ENCODE assay signal across 14 cellular contexts in the genomic region with DNA sequence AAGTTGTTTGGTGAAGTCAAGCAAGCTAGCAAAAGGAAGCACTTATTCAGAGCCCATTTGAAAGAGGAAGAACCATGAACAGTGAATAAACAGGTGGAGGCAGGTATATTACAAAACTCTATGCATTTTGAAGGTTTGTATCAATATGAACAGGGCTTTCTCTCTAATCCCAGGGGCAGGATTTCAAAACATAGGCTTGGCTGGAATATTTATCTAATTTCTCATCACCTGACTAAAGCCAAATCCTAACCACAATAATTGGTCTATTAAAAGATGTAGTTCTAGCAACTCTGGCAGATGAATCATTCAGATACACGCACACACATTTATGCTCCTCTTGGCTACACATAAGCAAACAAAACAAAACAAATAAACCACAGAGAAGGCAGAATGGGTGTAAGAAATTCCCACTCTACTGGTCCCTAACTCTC.
DNase-seq lines count a peak whose midpoint lies in the region; ATAC-seq, FAIRE-seq and TF ChIP-seq lines count a peak whose summit lies in the region.
"Had no signal": no experiment of that assay in that cellular context is flagged by ENCODE, and none has a peak within 500 bp of the region (broad histone marks: within the 10 kb centered on the region; RNA-seq: fewer than 3 reads in every experiment).

No MANE protein-coding gene starts in this region.

- TF ChIP-seq EP300 in A549 (IDR thresholded peaks at IDR 0.05): no peak

- peak in 1 of 2 experiments; percentile 32 for DNase-seq in A549 (ENCODE audit: low read depth in 1 of 2, low spot score in 1 of 2)
- peak; percentile 68 for DNase-seq in HFF-Myc (ENCODE audit: extremely low read depth, low read depth)
- peak; percentile 96 for DNase-seq in SW480 (ENCODE audit: low spot score)
- peak; percentile 55 for DNase-seq in fibroblast of the conjunctiva (ENCODE audit: low read depth)
- no peak for DNase-seq in activated CD4-positive, alpha-beta T cell treated with anti-CD3 and anti-CD28 coated beads, Interleukin-2, amount 10 ng/mL, durations not matched to agents 7 days and 5 days
- DNase-seq in activated CD8-positive, alpha-beta T cell treated with anti-CD3 and anti-CD28 coated beads for 36 hours: no peak
- no peak for DNase-seq in Right ventricle myocardium superior
- DNase-seq in trophoblast cell: no peak
- DNase-seq: activated CD4-positive, alpha-beta T cell treated with anti-CD3 and anti-CD28 coated beads for 4 hours; activated naive CD8-positive, alpha-beta T cell treated with anti-CD3 and anti-CD28 coated beads, Interleukin-2, amount 10 ng/mL, durations not matched to agents 7 days and 5 days; gastrocnemius medialis; stimulated activated CD4-positive, alpha-beta T cell treated with anti-CD3 and anti-CD28 coated beads, Interleukin-12 subunit alpha, Interleukin-12 subunit beta, amount 100 ng/mL, for 4 hours had no signal

- no peak overlapping the region for H3K27ac Mint-ChIP-seq in activated CD4-positive, alpha-beta T cell treated with anti-CD3 and anti-CD28 coated beads, Interleukin-2, amount 10 ng/mL, durations not matched to agents 7 days and 5 days
- no peak overlapping the region for H3K27ac Mint-ChIP-seq in activated CD8-positive, alpha-beta T cell treated with anti-CD3 and anti-CD28 coated beads for 36 hours
- H3K27ac Mint-ChIP-seq: activated naive CD8-positive, alpha-beta T cell treated with anti-CD3 and anti-CD28 coated beads, Interleukin-2, amount 10 ng/mL, durations not matched to agents 7 days and 5 days; B cell; stimulated activated memory B cell treated with anti-CD40 and anti-IgM and Interleukin-4, amounts not matched to agents 10 μg/mL and 1 μg/mL and 100 μg/mL, for 72 hours had no signal

- no peak for TF ChIP-seq POLR2A in A549 (IDR thresholded peaks at IDR 0.05; ENCODE audit: low read length)

- no peaks in the 10 kb centered on the region for H3K79me1 ChIP-seq in trophoblast cell (ENCODE audit: low read length)

- peaks cover 6% of the 10 kb centered on the region for H3K4me1 ChIP-seq in A549
- no peaks in the 10 kb centered on the region for H3K4me1 ChIP-seq in trophoblast cell (ENCODE audit: control insufficient read depth in 1 of 2, insufficient read depth in 2 of 2, low read length in 2 of 2)
- H3K4me1 ChIP-seq: gastrocnemius medialis had no signal

- no peak overlapping the region for H3K4me3 ChIP-seq in A549
- no peak overlapping the region for H3K4me3 ChIP-seq in HFF-Myc (replicated peaks; ENCODE audit: low read depth, low read length)
- no peak overlapping the region for H3K4me3 ChIP-seq in trophoblast cell (ENCODE audit: low read depth, low read length)
- H3K4me3 ChIP-seq: gastrocnemius medialis had no signal

- H2BK120ac ChIP-seq in trophoblast cell (ENCODE audit: insufficient read depth, low read length, poor library complexity): no peak overlapping the region

- no peak overlapping the region for H3K4me3 Mint-ChIP-seq in activated CD4-positive, alpha-beta T cell treated with anti-CD3 and anti-CD28 coated beads, Interleukin-2, amount 10 ng/mL, durations not matched to agents 7 days and 5 days
- H3K4me3 Mint-ChIP-seq in activated CD8-positive, alpha-beta T cell treated with anti-CD3 and anti-CD28 coated beads for 36 hours: no peak overlapping the region
- H3K4me3 Mint-ChIP-seq: activated naive CD8-positive, alpha-beta T cell treated with anti-CD3 and anti-CD28 coated beads, Interleukin-2, amount 10 ng/mL, durations not matched to agents 7 days and 5 days; B cell; stimulated activated memory B cell treated with anti-CD40 and anti-IgM and Interleukin-4, amounts not matched to agents 10 μg/mL and 1 μg/mL and 100 μg/mL, for 72 hours had no signal

- H2BK12ac ChIP-seq in trophoblast cell (ENCODE audit: low read length): no peak overlapping the region

- H3K27ac ChIP-seq in A549: no peak overlapping the region
- H3K27ac ChIP-seq in trophoblast cell (ENCODE audit: low read depth, low read length): no peak overlapping the region
- H3K27ac ChIP-seq: gastrocnemius medialis had no signal

- ATAC-seq in A549: peak in 1 of 2 experiments; percentile 47; a peak in 1 of 6 replicates
- ATAC-seq in activated CD8-positive, alpha-beta T cell treated with anti-CD3 and anti-CD28 coated beads for 36 hours: no peak
- ATAC-seq in Right ventricle myocardium superior (ENCODE audit: poor library complexity): no peak
- ATAC-seq: gastrocnemius medialis; stimulated activated memory B cell treated with anti-CD40 and anti-IgM and Interleukin-4, amounts not matched to agents 10 μg/mL and 1 μg/mL and 100 μg/mL, for 72 hours had no signal

- POLR2A ChIA-PET in A549 (lab: Yijun Ruan, JAX): no interaction called here
- POLR2A ChIA-PET in activated CD4-positive, alpha-beta T cell treated with anti-CD3 and anti-CD28 coated beads, Interleukin-2, amount 10 ng/mL, durations not matched to agents 7 days and 5 days (lab: Charles Lee): no interaction called here
- POLR2A ChIA-PET in activated CD8-positive, alpha-beta T cell treated with anti-CD3 and anti-CD28 coated beads for 36 hours (lab: Charles Lee): no interaction called here

- TF ChIP-seq CTCF in A549 (IDR thresholded peaks at IDR 0.05): no peak
- no peak for TF ChIP-seq CTCF in HFF-Myc (IDR thresholded peaks at IDR 0.05; ENCODE audit: low read depth, low read length, missing control alignments)
- TF ChIP-seq CTCF in activated CD8-positive, alpha-beta T cell treated with anti-CD3 and anti-CD28 coated beads for 36 hours (IDR thresholded peaks at IDR 0.05): no peak

- no peak overlapping the region for H3K4ac ChIP-seq in trophoblast cell (ENCODE audit: low read depth, low read length)

- no peaks in the 10 kb centered on the region for H3K27me3 ChIP-seq in trophoblast cell (ENCODE audit: insufficient read depth, low read length)
- H3K27me3 ChIP-seq: gastrocnemius medialis had no signal

- H3K36me3 ChIP-seq in trophoblast cell (ENCODE audit: control insufficient read depth in 1 of 2, insufficient read depth in 2 of 2, low read length in 2 of 2): no peaks in the 10 kb centered on the region
- H3K36me3 ChIP-seq: gastrocnemius medialis had no signal

- H3K36me3 Mint-ChIP-seq in activated CD4-positive, alpha-beta T cell treated with anti-CD3 and anti-CD28 coated beads, Interleukin-2, amount 10 ng/mL, durations not matched to agents 7 days and 5 days (ENCODE audit: low read depth): no peaks in the 10 kb centered on the region
- H3K36me3 Mint-ChIP-seq in activated CD8-positive, alpha-beta T cell treated with anti-CD3 and anti-CD28 coated beads for 36 hours (ENCODE audit: low read depth): no peaks in the 10 kb centered on the region
- H3K36me3 Mint-ChIP-seq: activated naive CD8-positive, alpha-beta T cell treated with anti-CD3 and anti-CD28 coated beads, Interleukin-2, amount 10 ng/mL, durations not matched to agents 7 days and 5 days; stimulated activated memory B cell treated with anti-CD40 and anti-IgM and Interleukin-4, amounts not matched to agents 10 μg/mL and 1 μg/mL and 100 μg/mL, for 72 hours had no signal

- H3K9me3 ChIP-seq in A549: no peaks in the 10 kb centered on the region
- no peaks in the 10 kb centered on the region for H3K9me3 ChIP-seq in trophoblast cell (ENCODE audit: insufficient read depth, low read depth, low read length)
- H3K9me3 ChIP-seq: gastrocnemius medialis had no signal

- H3K18ac ChIP-seq in trophoblast cell (ENCODE audit: low read length): no peak overlapping the region

- TF ChIP-seq RAD21 in A549 (conservative IDR thresholded peaks at IDR 0.05 in 1 of 2, IDR thresholded peaks at IDR 0.05 in 1 of 2): no peak

- no peak overlapping the region for H2BK5ac ChIP-seq in trophoblast cell (ENCODE audit: low read depth, low read length, poor library complexity)

- CTCF ChIA-PET in A549 (lab: Yijun Ruan, JAX): interaction anchor here (2.0 kb wide), 1 partner anchor 33 kb away, joined by 6 read pairs; no protein-coding TSS in a partner anchor
- CTCF ChIA-PET in activated CD4-positive, alpha-beta T cell treated with anti-CD3 and anti-CD28 coated beads, Interleukin-2, amount 10 ng/mL, durations not matched to agents 7 days and 5 days (lab: Charles Lee): no interaction called here
- CTCF ChIA-PET in activated CD8-positive, alpha-beta T cell treated with anti-CD3 and anti-CD28 coated beads for 36 hours (lab: Charles Lee): no interaction called here

- no peak overlapping the region for H3K9ac ChIP-seq in trophoblast cell (ENCODE audit: low read length)

- no peaks in the 10 kb centered on the region for H3K4me1 Mint-ChIP-seq in activated CD4-positive, alpha-beta T cell treated with anti-CD3 and anti-CD28 coated beads, Interleukin-2, amount 10 ng/mL, durations not matched to agents 7 days and 5 days
- H3K4me1 Mint-ChIP-seq in activated CD8-positive, alpha-beta T cell treated with anti-CD3 and anti-CD28 coated beads for 36 hours (ENCODE audit: low read depth): no peaks in the 10 kb centered on the region
- H3K4me1 Mint-ChIP-seq: activated naive CD8-positive, alpha-beta T cell treated with anti-CD3 and anti-CD28 coated beads, Interleukin-2, amount 10 ng/mL, durations not matched to agents 7 days and 5 days; B cell; stimulated activated memory B cell treated with anti-CD40 and anti-IgM and Interleukin-4, amounts not matched to agents 10 μg/mL and 1 μg/mL and 100 μg/mL, for 72 hours had no signal

- no peak overlapping the region for H2AFZ ChIP-seq in trophoblast cell (ENCODE audit: insufficient read depth, low read length, poor library complexity)

- H3K9me3 Mint-ChIP-seq in activated CD4-positive, alpha-beta T cell treated with anti-CD3 and anti-CD28 coated beads, Interleukin-2, amount 10 ng/mL, durations not matched to agents 7 days and 5 days: no peaks in the 10 kb centered on the region
- H3K9me3 Mint-ChIP-seq in activated CD8-positive, alpha-beta T cell treated with anti-CD3 and anti-CD28 coated beads for 36 hours: no peaks in the 10 kb centered on the region
- H3K9me3 Mint-ChIP-seq: activated naive CD8-positive, alpha-beta T cell treated with anti-CD3 and anti-CD28 coated beads, Interleukin-2, amount 10 ng/mL, durations not matched to agents 7 days and 5 days; stimulated activated memory B cell treated with anti-CD40 and anti-IgM and Interleukin-4, amounts not matched to agents 10 μg/mL and 1 μg/mL and 100 μg/mL, for 72 hours had no signal

- H3K4me2 ChIP-seq in A549: peak overlapping the region; percentile 11; the same call in 2 of the 3 replicates
- no peak overlapping the region for H3K4me2 ChIP-seq in trophoblast cell (ENCODE audit: low read length)

- WGBS in A549 (ENCODE audit: missing lambda C conversion rate): 0% methylated on average over 1 of the region's 1 CpG
- WGBS in trophoblast cell (ENCODE audit: extremely low coverage, insufficient coverage, insufficient read length): no CpG with 5 or more reads among the region's 1 CpG

- no peak overlapping the region for H2AK5ac ChIP-seq in trophoblast cell (ENCODE audit: low read length)

- no peak overlapping the region for H4K12ac ChIP-seq in trophoblast cell (ENCODE audit: low read depth, low read length)

- H3K14ac ChIP-seq in trophoblast cell (ENCODE audit: low read length): no peak overlapping the region

- intact Hi-C loops in activated CD8-positive, alpha-beta T cell treated with anti-CD3 and anti-CD28 coated beads for 36 hours (cut with micrococcal nuclease): no loop called here
- intact Hi-C loops in Right ventricle myocardium superior (cut with DNase I): no loop called here

- FAIRE-seq in A549 (lab: Jason Lieb, UNC): no peak

- H3K79me2 ChIP-seq in trophoblast cell (ENCODE audit: control insufficient read depth, insufficient read depth, low read length, poor library complexity): no peaks in the 10 kb centered on the region

- no peaks in the 10 kb centered on the region for H3K27me3 Mint-ChIP-seq in activated CD4-positive, alpha-beta T cell treated with anti-CD3 and anti-CD28 coated beads, Interleukin-2, amount 10 ng/mL, durations not matched to agents 7 days and 5 days
- no peaks in the 10 kb centered on the region for H3K27me3 Mint-ChIP-seq in activated CD8-positive, alpha-beta T cell treated with anti-CD3 and anti-CD28 coated beads for 36 hours
- H3K27me3 Mint-ChIP-seq: activated naive CD8-positive, alpha-beta T cell treated with anti-CD3 and anti-CD28 coated beads, Interleukin-2, amount 10 ng/mL, durations not matched to agents 7 days and 5 days; B cell; stimulated activated memory B cell treated with anti-CD40 and anti-IgM and Interleukin-4, amounts not matched to agents 10 μg/mL and 1 μg/mL and 100 μg/mL, for 72 hours had no signal

- no peak overlapping the region for H3K23ac ChIP-seq in trophoblast cell (ENCODE audit: low read length)

- H4K8ac ChIP-seq in trophoblast cell (ENCODE audit: low read depth, low read length): no peak overlapping the region

- H4K91ac ChIP-seq in trophoblast cell (ENCODE audit: low read depth, low read length): no peak overlapping the region

Comparison
In these comparisons a context has a peak if more than half of its experiments do, and no peak if none do; other contexts are left out.
1. DNase-seq: peak in HFF-Myc (single experiment), SW480 (single experiment) and fibroblast of the conjunctiva (single experiment); none in activated CD4-positive, alpha-beta T cell treated with anti-CD3 and anti-CD28 coated beads, Interleukin-2, amount 10 ng/mL, durations not matched to agents 7 days and 5 days (single experiment), activated CD8-positive, alpha-beta T cell treated with anti-CD3 and anti-CD28 coated beads for 36 hours (single experiment), Right ventricle myocardium superior (single experiment) and trophoblast cell (0 of 2).